ENCODE assay signal across 26 cellular contexts in genomic region chr18:78319934-78320333, GRCh38.
"Had no signal": no experiment of that assay in that cellular context is flagged by ENCODE, and none has a peak within 500 bp of the region (broad histone marks: within the 10 kb centered on the region; RNA-seq: fewer than 3 reads in every experiment).

No MANE protein-coding gene starts in this region.

- H3K4me3 ChIP-seq: colonic mucosa, dorsolateral prefrontal cortex, esophagus squamous epithelium, gastrocnemius medialis, heart right ventricle, left lung, lower lobe of right lung had no signal

- H3K36me3 ChIP-seq: colonic mucosa, esophagus squamous epithelium, gastrocnemius medialis, heart right ventricle, left lung, lower lobe of right lung had no signal

- FAIRE-seq: islet of Langerhans, keratinocyte had no signal

- H3K27me3 ChIP-seq: colonic mucosa, esophagus squamous epithelium, gastrocnemius medialis, left lung had no signal

- H3K4me1 ChIP-seq: colonic mucosa, esophagus squamous epithelium, gastrocnemius medialis, heart right ventricle, left lung, lower lobe of right lung had no signal

- ATAC-seq: esophagus mucosa; gastrocnemius medialis; heart right ventricle; left cardiac atrium; left lung; left ventricle myocardium superior; naive thymus-derived CD4-positive, alpha-beta T cell; natural killer cell had no signal

- H3K27ac ChIP-seq: colonic mucosa, dorsolateral prefrontal cortex, epithelial cell of prostate, esophagus squamous epithelium, gastrocnemius medialis, heart right ventricle, left lung, lower lobe of right lung had no signal

- H3K9me3 ChIP-seq: colonic mucosa, esophagus squamous epithelium, gastrocnemius medialis, heart right ventricle, left lung, lower lobe of right lung had no signal

- DNase-seq: colonic mucosa; dermis blood vessel endothelial cell; dorsolateral prefrontal cortex; effector CD4-positive, alpha-beta T cell; effector memory CD4-positive, alpha-beta T cell; erythroblast; esophagus squamous epithelium; foreskin fibroblast; foreskin melanocyte; gastrocnemius medialis; glutamatergic neuron; head of caudate nucleus; heart right ventricle; hippocampal formation; left cardiac atrium; left lung; left ventricle myocardium superior; lower lobe of right lung; mesenchymal stem cell; midbrain; naive thymus-derived CD4-positive, alpha-beta T cell; natural killer cell had no signal
